Comparison of ENCODE assay signal across 24 cellular contexts in genomic region chr3:17087509-17087908, GRCh38.
DNase-seq lines count a peak whose midpoint lies in the region; ATAC-seq lines count a peak whose summit lies in the region.
"Had no signal": no experiment of that assay in that cellular context is flagged by ENCODE, and none has a peak within 500 bp of the region (broad histone marks: within the 10 kb centered on the region; RNA-seq: fewer than 3 reads in every experiment).

No MANE protein-coding gene starts in this region.

- H3K27me3 ChIP-seq in CD4-positive, alpha-beta memory T cell (ENCODE audit: insufficient read depth, low read length) = no peaks in the 10 kb centered on the region
- H3K27me3 ChIP-seq: BE2C, cardiac muscle cell, upper lobe of right lung had no signal

- peaks cover 3% of the 10 kb centered on the region for H3K36me3 ChIP-seq in CD4-positive, alpha-beta memory T cell (ENCODE audit: insufficient read depth, low read length)
- H3K36me3 ChIP-seq: BE2C, upper lobe of right lung had no signal

- H3K36me3 Mint-ChIP-seq in activated T-cell treated with anti-CD3 and anti-CD28 coated beads, Interleukin-2, amount 50 U/mL, for 72 hours (ENCODE audit: insufficient read depth in 2 of 2) = peaks cover 9 to 24% of the 10 kb centered on the region in 2 donors
- peaks cover 66% of the 10 kb centered on the region for H3K36me3 Mint-ChIP-seq in activated T-cell treated with anti-CD3 and anti-CD28 coated beads, Interleukin-2, amount 50 U/mL, for 24 hours (ENCODE audit: low read depth)
- peaks cover 66% of the 10 kb centered on the region in 2 donors for H3K36me3 Mint-ChIP-seq in CD4-positive, alpha-beta memory T cell
- H3K36me3 Mint-ChIP-seq in T-helper 2 cell treated with Interferon-gamma antibody and Interleukin-4, amounts not matched to agents 5 μg/mL and 100 μg/mL, for 36 hours (ENCODE audit: low read depth) = peaks cover 73% of the 10 kb centered on the region
- peaks cover 23 to 61% (median 45%) of the 10 kb centered on the region in 3 donors for H3K36me3 Mint-ChIP-seq in naive thymus-derived CD8-positive, alpha-beta T cell

- POLR2A ChIA-PET in CD4-positive, alpha-beta memory T cell (lab: Charles Lee; ENCODE audit: partially characterized antibody) = no interaction called here
- POLR2A ChIA-PET in naive thymus-derived CD8-positive, alpha-beta T cell (lab: Charles Lee) = no interaction called here

- no peaks in the 10 kb centered on the region for H3K9me3 ChIP-seq in CD4-positive, alpha-beta memory T cell (ENCODE audit: control insufficient read depth in 1 of 2, low read length in 2 of 2)
- H3K9me3 ChIP-seq: BE2C, HAP-1, upper lobe of right lung had no signal

- no peak overlapping the region for H3K27ac Mint-ChIP-seq in activated T-cell treated with anti-CD3 and anti-CD28 coated beads, Interleukin-2, amount 50 U/mL, for 72 hours
- H3K27ac Mint-ChIP-seq in activated T-cell treated with anti-CD3 and anti-CD28 coated beads, Interleukin-2, amount 50 U/mL, for 24 hours = no peak overlapping the region
- H3K27ac Mint-ChIP-seq in CD4-positive, alpha-beta memory T cell = peak overlapping the region in 5 of 7 donors; percentile 1 to 81 (median 32)
- peak overlapping the region; percentile 33 for H3K27ac Mint-ChIP-seq in T-helper 2 cell treated with Interferon-gamma antibody and Interleukin-4, amounts not matched to agents 5 μg/mL and 100 μg/mL, for 36 hours
- H3K27ac Mint-ChIP-seq in naive thymus-derived CD8-positive, alpha-beta T cell = peak overlapping the region in 6 of 10 donors; percentile 1 to 81 (median 52)
- H3K27ac Mint-ChIP-seq: WTC11 had no signal

- CTCF ChIA-PET in CD4-positive, alpha-beta memory T cell (lab: Charles Lee; ENCODE audit: partially characterized antibody) = no interaction called here

- no peak overlapping the region for H3K4me3 Mint-ChIP-seq in activated T-cell treated with anti-CD3 and anti-CD28 coated beads, Interleukin-2, amount 50 U/mL, for 72 hours
- H3K4me3 Mint-ChIP-seq in activated T-cell treated with anti-CD3 and anti-CD28 coated beads, Interleukin-2, amount 50 U/mL, for 24 hours = no peak overlapping the region
- peak overlapping the region in 6 of 8 donors; percentile 4 to 72 (median 45) for H3K4me3 Mint-ChIP-seq in CD4-positive, alpha-beta memory T cell
- H3K4me3 Mint-ChIP-seq in T-helper 2 cell treated with Interferon-gamma antibody and Interleukin-4, amounts not matched to agents 5 μg/mL and 100 μg/mL, for 36 hours = peak overlapping the region; percentile 49
- H3K4me3 Mint-ChIP-seq in naive thymus-derived CD8-positive, alpha-beta T cell = peak overlapping the region in 7 of 10 donors; percentile 0 to 35 (median 5)
- H3K4me3 Mint-ChIP-seq: endodermal cell, WTC11 had no signal

- H3K9me3 Mint-ChIP-seq in activated T-cell treated with anti-CD3 and anti-CD28 coated beads, Interleukin-2, amount 50 U/mL, for 72 hours = peaks cover 7 to 8% of the 10 kb centered on the region in 2 donors
- no peaks in the 10 kb centered on the region for H3K9me3 Mint-ChIP-seq in activated T-cell treated with anti-CD3 and anti-CD28 coated beads, Interleukin-2, amount 50 U/mL, for 24 hours
- H3K9me3 Mint-ChIP-seq in CD4-positive, alpha-beta memory T cell = peaks cover 0 to 2% (median 0%) of the 10 kb centered on the region in 8 donors
- peaks cover 30% of the 10 kb centered on the region for H3K9me3 Mint-ChIP-seq in T-helper 2 cell treated with Interferon-gamma antibody and Interleukin-4, amounts not matched to agents 5 μg/mL and 100 μg/mL, for 36 hours
- H3K9me3 Mint-ChIP-seq in naive thymus-derived CD8-positive, alpha-beta T cell = peaks cover 0 to 13% (median 2%) of the 10 kb centered on the region in 9 donors

- peaks cover 31% of the 10 kb centered on the region for H3K4me1 ChIP-seq in CD4-positive, alpha-beta memory T cell (ENCODE audit: insufficient read depth, low read length)
- H3K4me1 ChIP-seq: BE2C, upper lobe of right lung had no signal

- no peak overlapping the region for H3K27ac ChIP-seq in CD4-positive, alpha-beta memory T cell (ENCODE audit: low read depth, low read length)
- H3K27ac ChIP-seq: cardiac muscle cell, upper lobe of right lung had no signal

- no peak overlapping the region for H3K4me3 ChIP-seq in CD4-positive, alpha-beta memory T cell (ENCODE audit: low read length in 2 of 2)
- H3K4me3 ChIP-seq: cardiac muscle cell, HAP-1, upper lobe of right lung had no signal

- DNase-seq in activated T-cell treated with anti-CD3 and anti-CD28 coated beads, Interleukin-2, amount 50 U/mL, for 72 hours = no peak
- no peak for DNase-seq in activated T-cell treated with anti-CD3 and anti-CD28 coated beads, Interleukin-2, amount 50 U/mL, for 24 hours
- peak in 4 of 5 donors; percentile 8 to 27 (median 24) for DNase-seq in CD4-positive, alpha-beta memory T cell
- DNase-seq in T-helper 2 cell treated with Interferon-gamma antibody and Interleukin-4, amounts not matched to agents 5 μg/mL and 100 μg/mL, for 36 hours (ENCODE audit: low spot score) = no peak
- peak in 4 of 10 donors; percentile 26 to 48 (median 40) for DNase-seq in naive thymus-derived CD8-positive, alpha-beta T cell
- DNase-seq in ureter (ENCODE audit: low spot score) = no peak
- DNase-seq in NCI-H774 (lab: John Stamatoyannopoulos, UW) = no peak
- DNase-seq: activated naive CD4-positive, alpha-beta T cell treated with anti-CD3 and anti-CD28 coated beads, Interleukin-2, amount 50 U/mL, for 16 hours; activated T-cell treated with anti-CD3 and anti-CD28 coated beads, Interleukin-2, amount 50 U/mL, for 48 hours; anterior cingulate cortex; BE2C; Calu3; endodermal cell; foreskin fibroblast; KBM-7; NCI-H2029; SHP77 treated with DMSO at 0.1 percent for 48 hours; upper lobe of right lung had no signal

- H3K4me1 Mint-ChIP-seq in activated T-cell treated with anti-CD3 and anti-CD28 coated beads, Interleukin-2, amount 50 U/mL, for 72 hours (ENCODE audit: low read depth) = peaks cover 26% of the 10 kb centered on the region
- H3K4me1 Mint-ChIP-seq in activated T-cell treated with anti-CD3 and anti-CD28 coated beads, Interleukin-2, amount 50 U/mL, for 24 hours (ENCODE audit: low read depth) = peaks cover 37% of the 10 kb centered on the region
- peaks cover 42 to 58% (median 48%) of the 10 kb centered on the region in 4 donors for H3K4me1 Mint-ChIP-seq in CD4-positive, alpha-beta memory T cell
- H3K4me1 Mint-ChIP-seq in T-helper 2 cell treated with Interferon-gamma antibody and Interleukin-4, amounts not matched to agents 5 μg/mL and 100 μg/mL, for 36 hours (ENCODE audit: low read depth) = peaks cover 46% of the 10 kb centered on the region
- H3K4me1 Mint-ChIP-seq in naive thymus-derived CD8-positive, alpha-beta T cell = peaks cover 29 to 51% (median 45%) of the 10 kb centered on the region in 4 donors

- ATAC-seq in activated T-cell treated with anti-CD3 and anti-CD28 coated beads, Interleukin-2, amount 50 U/mL, for 72 hours (replicated peaks in 1 of 2) = peak; percentile 27 to 28
- peak; percentile 53 to 73 for ATAC-seq in naive thymus-derived CD8-positive, alpha-beta T cell
- no peak for ATAC-seq in HG03280 (IDR thresholded peaks at IDR 0.05; ENCODE audit: unreplicated experiment)
- ATAC-seq: esophagus mucosa, left lobe of liver, upper lobe of right lung had no signal

- H3K27me3 Mint-ChIP-seq in activated T-cell treated with anti-CD3 and anti-CD28 coated beads, Interleukin-2, amount 50 U/mL, for 72 hours (ENCODE audit: low read depth) = no peaks in the 10 kb centered on the region
- no peaks in the 10 kb centered on the region for H3K27me3 Mint-ChIP-seq in activated T-cell treated with anti-CD3 and anti-CD28 coated beads, Interleukin-2, amount 50 U/mL, for 24 hours
- H3K27me3 Mint-ChIP-seq in CD4-positive, alpha-beta memory T cell = no peaks in the 10 kb centered on the region
- H3K27me3 Mint-ChIP-seq in T-helper 2 cell treated with Interferon-gamma antibody and Interleukin-4, amounts not matched to agents 5 μg/mL and 100 μg/mL, for 36 hours (ENCODE audit: low read depth) = no peaks in the 10 kb centered on the region
- H3K27me3 Mint-ChIP-seq in naive thymus-derived CD8-positive, alpha-beta T cell = no peaks in the 10 kb centered on the region

- intact Hi-C loops in CD4-positive, alpha-beta memory T cell (cut with micrococcal nuclease) = no loop called here

Comparison
In these comparisons a context has a peak if more than half of its experiments do, and no peak if none do; other contexts are left out.
1. DNase-seq: peak in CD4-positive, alpha-beta memory T cell (4 of 5); none in activated T-cell treated with anti-CD3 and anti-CD28 coated beads, Interleukin-2, amount 50 U/mL, for 72 hours (0 of 2), activated T-cell treated with anti-CD3 and anti-CD28 coated beads, Interleukin-2, amount 50 U/mL, for 24 hours (single experiment), T-helper 2 cell treated with Interferon-gamma antibody and Interleukin-4, amounts not matched to agents 5 μg/mL and 100 μg/mL, for 36 hours (single experiment), ureter (single experiment) and NCI-H774 (single experiment).
2. H3K27ac Mint-ChIP-seq: peak in CD4-positive, alpha-beta memory T cell (5 of 7), T-helper 2 cell treated with Interferon-gamma antibody and Interleukin-4, amounts not matched to agents 5 μg/mL and 100 μg/mL, for 36 hours (single experiment) and naive thymus-derived CD8-positive, alpha-beta T cell (6 of 10); none in activated T-cell treated with anti-CD3 and anti-CD28 coated beads, Interleukin-2, amount 50 U/mL, for 72 hours (single experiment) and activated T-cell treated with anti-CD3 and anti-CD28 coated beads, Interleukin-2, amount 50 U/mL, for 24 hours (single experiment).
3. H3K4me3 Mint-ChIP-seq: peak in CD4-positive, alpha-beta memory T cell (6 of 8), T-helper 2 cell treated with Interferon-gamma antibody and Interleukin-4, amounts not matched to agents 5 μg/mL and 100 μg/mL, for 36 hours (single experiment) and naive thymus-derived CD8-positive, alpha-beta T cell (7 of 10); none in activated T-cell treated with anti-CD3 and anti-CD28 coated beads, Interleukin-2, amount 50 U/mL, for 72 hours (0 of 2) and activated T-cell treated with anti-CD3 and anti-CD28 coated beads, Interleukin-2, amount 50 U/mL, for 24 hours (single experiment).